28 cellular contexts compared by ENCODE assay signal in genomic region chr21:24729568-24729967, GRCh38.
"Had no signal": no experiment of that assay in that cellular context is flagged by ENCODE, and none has a peak within 500 bp of the region (broad histone marks: within the 10 kb centered on the region; RNA-seq: fewer than 3 reads in every experiment).

No MANE protein-coding gene starts in this region.

- H3K27me3 ChIP-seq: ascending aorta, brain microvascular endothelial cell, sigmoid colon, vagina had no signal

- H3K27ac Mint-ChIP-seq: activated CD4-positive, alpha-beta T cell treated with anti-CD3 and anti-CD28 coated beads for 36 hours; activated naive CD4-positive, alpha-beta T cell treated with anti-CD3 and anti-CD28 coated beads, Interleukin-2, amount 10 ng/mL, durations not matched to agents 7 days and 5 days; activated naive CD8-positive, alpha-beta T cell treated with anti-CD3 and anti-CD28 coated beads, Interleukin-2, amount 10 ng/mL, durations not matched to agents 7 days and 5 days; mesothelial cell of epicardium; naive B cell; stimulated activated memory B cell treated with anti-CD40 and anti-IgM and Interleukin-4, amounts not matched to agents 10 μg/mL and 1 μg/mL and 100 μg/mL, for 72 hours; stimulated activated naive CD8-positive, alpha-beta T cell treated with anti-CD3 and anti-CD28 coated beads, Interleukin-15, amount 100 ng/mL, for 72 hours; T-helper 2 cell treated with Interferon-gamma antibody and Interleukin-4, amounts not matched to agents 5 μg/mL and 100 μg/mL, for 36 hours; type B pancreatic cell had no signal

- H3K4me3 ChIP-seq: ascending aorta, psoas muscle, sigmoid colon, vagina had no signal

- DNase-seq: activated CD4-positive, alpha-beta T cell treated with anti-CD3 and anti-CD28 coated beads for 36 hours; activated CD4-positive, CD25-positive, alpha-beta regulatory T cell; activated effector memory CD4-positive, alpha-beta T cell treated with anti-CD3 and anti-CD28 coated beads, Interleukin-2, amount 50 U/mL, for 16 hours; activated naive CD4-positive, alpha-beta T cell treated with anti-CD3 and anti-CD28 coated beads, Interleukin-2, amount 10 ng/mL, durations not matched to agents 7 days and 5 days; activated naive CD8-positive, alpha-beta T cell treated with anti-CD3 and anti-CD28 coated beads, Interleukin-2, amount 10 ng/mL, durations not matched to agents 7 days and 5 days; brain microvascular endothelial cell; caudate nucleus; foreskin melanocyte; islet precursor cell; naive B cell; nucleus accumbens; psoas muscle; sigmoid colon; small intestine; stimulated activated CD4-positive, alpha-beta T cell treated with anti-CD3 and anti-CD28 coated beads, Interleukin-1b, Interleukin-23, amount 100 ng/mL, for 48 hours; stimulated activated CD4-positive, alpha-beta T cell treated with anti-CD3 and anti-CD28 coated beads, Interleukin-4, amount 100 ng/mL, for 4 hours; stimulated activated CD8-positive, alpha-beta memory T cell treated with anti-CD3 and anti-CD28 coated beads, Interleukin-4, amount 100 ng/mL, for 48 hours; stimulated activated naive CD8-positive, alpha-beta T cell treated with anti-CD3 and anti-CD28 coated beads, Interleukin-15, amount 100 ng/mL, for 72 hours; substantia nigra; T-helper 1 cell had no signal

- FAIRE-seq: endothelial cell of umbilical vein, small intestine had no signal

- H3K27ac ChIP-seq: ascending aorta, brain microvascular endothelial cell, parathyroid adenoma, psoas muscle, sigmoid colon, vagina had no signal

- H3K36me3 Mint-ChIP-seq: activated naive CD4-positive, alpha-beta T cell treated with anti-CD3 and anti-CD28 coated beads, Interleukin-2, amount 10 ng/mL, durations not matched to agents 7 days and 5 days; activated naive CD8-positive, alpha-beta T cell treated with anti-CD3 and anti-CD28 coated beads, Interleukin-2, amount 10 ng/mL, durations not matched to agents 7 days and 5 days; mesothelial cell of epicardium; naive B cell; stimulated activated memory B cell treated with anti-CD40 and anti-IgM and Interleukin-4, amounts not matched to agents 10 μg/mL and 1 μg/mL and 100 μg/mL, for 72 hours; type B pancreatic cell had no signal

- H3K9ac ChIP-seq: parathyroid adenoma had no signal

- H3K9me3 ChIP-seq: ascending aorta, psoas muscle, sigmoid colon, vagina had no signal

- ATAC-seq: activated CD4-positive, alpha-beta T cell treated with anti-CD3 and anti-CD28 coated beads for 36 hours; psoas muscle; stimulated activated memory B cell treated with anti-CD40 and anti-IgM and Interleukin-4, amounts not matched to agents 10 μg/mL and 1 μg/mL and 100 μg/mL, for 72 hours; stimulated activated naive CD8-positive, alpha-beta T cell treated with anti-CD3 and anti-CD28 coated beads, Interleukin-15, amount 100 ng/mL, for 72 hours had no signal

- H3K9me3 Mint-ChIP-seq: activated naive CD4-positive, alpha-beta T cell treated with anti-CD3 and anti-CD28 coated beads, Interleukin-2, amount 10 ng/mL, durations not matched to agents 7 days and 5 days; activated naive CD8-positive, alpha-beta T cell treated with anti-CD3 and anti-CD28 coated beads, Interleukin-2, amount 10 ng/mL, durations not matched to agents 7 days and 5 days; naive B cell; stimulated activated memory B cell treated with anti-CD40 and anti-IgM and Interleukin-4, amounts not matched to agents 10 μg/mL and 1 μg/mL and 100 μg/mL, for 72 hours; stimulated activated naive CD8-positive, alpha-beta T cell treated with anti-CD3 and anti-CD28 coated beads, Interleukin-15, amount 100 ng/mL, for 72 hours; T-helper 2 cell treated with Interferon-gamma antibody and Interleukin-4, amounts not matched to agents 5 μg/mL and 100 μg/mL, for 36 hours; type B pancreatic cell had no signal

- H3K27me3 Mint-ChIP-seq: activated CD4-positive, alpha-beta T cell treated with anti-CD3 and anti-CD28 coated beads for 36 hours; activated naive CD4-positive, alpha-beta T cell treated with anti-CD3 and anti-CD28 coated beads, Interleukin-2, amount 10 ng/mL, durations not matched to agents 7 days and 5 days; activated naive CD8-positive, alpha-beta T cell treated with anti-CD3 and anti-CD28 coated beads, Interleukin-2, amount 10 ng/mL, durations not matched to agents 7 days and 5 days; naive B cell; stimulated activated memory B cell treated with anti-CD40 and anti-IgM and Interleukin-4, amounts not matched to agents 10 μg/mL and 1 μg/mL and 100 μg/mL, for 72 hours; stimulated activated naive CD8-positive, alpha-beta T cell treated with anti-CD3 and anti-CD28 coated beads, Interleukin-15, amount 100 ng/mL, for 72 hours; type B pancreatic cell had no signal

- H3K79me2 ChIP-seq: parathyroid adenoma had no signal

- H3K4me1 ChIP-seq: ascending aorta, parathyroid adenoma, psoas muscle, sigmoid colon, vagina had no signal

- H3K36me3 ChIP-seq: ascending aorta, brain microvascular endothelial cell, sigmoid colon, vagina had no signal

- H2AFZ ChIP-seq: parathyroid adenoma had no signal

- H3K4me3 Mint-ChIP-seq: activated CD4-positive, alpha-beta T cell treated with anti-CD3 and anti-CD28 coated beads for 36 hours; activated naive CD4-positive, alpha-beta T cell treated with anti-CD3 and anti-CD28 coated beads, Interleukin-2, amount 10 ng/mL, durations not matched to agents 7 days and 5 days; activated naive CD8-positive, alpha-beta T cell treated with anti-CD3 and anti-CD28 coated beads, Interleukin-2, amount 10 ng/mL, durations not matched to agents 7 days and 5 days; mesothelial cell of epicardium; naive B cell; stimulated activated memory B cell treated with anti-CD40 and anti-IgM and Interleukin-4, amounts not matched to agents 10 μg/mL and 1 μg/mL and 100 μg/mL, for 72 hours; stimulated activated naive CD8-positive, alpha-beta T cell treated with anti-CD3 and anti-CD28 coated beads, Interleukin-15, amount 100 ng/mL, for 72 hours; T-helper 2 cell treated with Interferon-gamma antibody and Interleukin-4, amounts not matched to agents 5 μg/mL and 100 μg/mL, for 36 hours; type B pancreatic cell had no signal

- H3K4me1 Mint-ChIP-seq: activated CD4-positive, alpha-beta T cell treated with anti-CD3 and anti-CD28 coated beads for 36 hours; activated naive CD4-positive, alpha-beta T cell treated with anti-CD3 and anti-CD28 coated beads, Interleukin-2, amount 10 ng/mL, durations not matched to agents 7 days and 5 days; activated naive CD8-positive, alpha-beta T cell treated with anti-CD3 and anti-CD28 coated beads, Interleukin-2, amount 10 ng/mL, durations not matched to agents 7 days and 5 days; mesothelial cell of epicardium; naive B cell; stimulated activated memory B cell treated with anti-CD40 and anti-IgM and Interleukin-4, amounts not matched to agents 10 μg/mL and 1 μg/mL and 100 μg/mL, for 72 hours; stimulated activated naive CD8-positive, alpha-beta T cell treated with anti-CD3 and anti-CD28 coated beads, Interleukin-15, amount 100 ng/mL, for 72 hours had no signal
